ENCODE assay signal across 13 cellular contexts in genomic region chr21:34180826-34181359, GRCh38.
A peak's percentile ranks its signal among the peaks of the same experiment; 100 is the strongest.
DNase-seq lines count a peak whose midpoint lies in the region; ATAC-seq, FAIRE-seq and TF ChIP-seq lines count a peak whose summit lies in the region.
"Had no signal": no experiment of that assay in that cellular context is flagged by ENCODE, and none has a peak within 500 bp of the region (broad histone marks: within the 10 kb centered on the region; RNA-seq: fewer than 3 reads in every experiment).

No MANE protein-coding gene starts in this region.

- TF ChIP-seq POLR2A in Peyer's patch (IDR thresholded peaks at IDR 0.05), result no peak

- intact Hi-C loops in OCI-LY7 (cut with micrococcal nuclease; ENCODE audit: unreplicated experiment), result no loop called here

- peaks cover 42% of the 10 kb centered on the region for H3K27me3 ChIP-seq in GM23338 (ENCODE audit: insufficient read depth)
- H3K27me3 ChIP-seq in ectodermal cell (ENCODE audit: control insufficient read depth, insufficient read depth, low read length, poor library complexity, severe bottlenecking), result no peaks in the 10 kb centered on the region
- no peaks in the 10 kb centered on the region for H3K27me3 ChIP-seq in layer of hippocampus (ENCODE audit: control insufficient read depth, insufficient read depth, low read length)
- no peaks in the 10 kb centered on the region for H3K27me3 ChIP-seq in Peyer's patch

- peaks cover 34% of the 10 kb centered on the region for H3K4me1 Mint-ChIP-seq in GM23338
- H3K4me1 Mint-ChIP-seq: immature natural killer cell had no signal

- H3K4me3 Mint-ChIP-seq in GM23338, result peak overlapping the region; percentile 41; the same call in 2 of the 3 replicates
- H3K4me3 Mint-ChIP-seq: immature natural killer cell had no signal

- no peak for FAIRE-seq in RCC 7860 (lab: Jason Lieb, UNC)
- FAIRE-seq: colon had no signal

- ATAC-seq in GM23338, result peak; percentile 59
- ATAC-seq: activated naive CD4-positive, alpha-beta T cell treated with anti-CD3 and anti-CD28 coated beads, Interleukin-2, amount 50 U/mL, for 72 hours had no signal

- DNase-seq in GM23338 (ENCODE audit: low spot score) (peak; percentile 36), retinal pigment epithelial cell (ENCODE audit: low read depth) (no peak), OCI-LY7 (ENCODE audit: low spot score) (no peak), Peyer's patch (no peak), RWPE1 (ENCODE audit: low spot score) (no peak), RCC 7860 (ENCODE audit: low spot score) (no peak)
- DNase-seq: GDM1, HCEC 1CT, immature natural killer cell had no signal

- 0 out of 2 replicates have a peak, but pooled peaks cover 3% of the 10 kb centered on the region for H3F3A ChIP-seq in GM23338 (replicated peaks; ENCODE audit: low read depth)

- POLR2A ChIA-PET in OCI-LY7 (lab: Charles Lee) (interaction anchor here (0.6 kb wide), 1 partner anchor 713 kb away, joined by 4 read pairs; no protein-coding TSS in a partner anchor), RWPE1 (lab: Yijun Ruan, JAX; ENCODE audit: low non-redundant PET) (no interaction called here)

- BruUV-seq in OCI-LY7 (replicated peaks; lab: Mats Ljungman, UMichigan), result no TSS peak

- no peaks in the 10 kb centered on the region for H3K36me3 Mint-ChIP-seq in GM23338 (ENCODE audit: low read depth)

- no peaks in the 10 kb centered on the region for H3K9me3 Mint-ChIP-seq in GM23338
- H3K9me3 Mint-ChIP-seq: activated naive CD4-positive, alpha-beta T cell treated with anti-CD3 and anti-CD28 coated beads, Interleukin-2, amount 50 U/mL, for 72 hours had no signal

- H3K4me2 ChIP-seq in GM23338 (peak overlapping the region; percentile 58), OCI-LY7 (ENCODE audit: low read length) (no peak overlapping the region)

- 0 out of 2 replicates have a peak, but pooled peaks cover 3% of the 10 kb centered on the region for H3K9me2 ChIP-seq in GM23338 (ENCODE audit: insufficient read depth)
- no peaks in the 10 kb centered on the region for H3K9me2 ChIP-seq in OCI-LY7 (ENCODE audit: insufficient read depth, low read length)

- H3K27ac ChIP-seq in GM23338 (ENCODE audit: low read depth) (no peak overlapping the region), ectodermal cell (ENCODE audit: insufficient read depth, low read depth, low read length, poor library complexity, severe bottlenecking) (peak overlapping the region; percentile 91), layer of hippocampus (ENCODE audit: low read depth, low read length) (peak overlapping the region; percentile 23), OCI-LY7 (ENCODE audit: low read depth, low read length, poor library complexity, severe bottlenecking) (no peak overlapping the region), Peyer's patch (no peak overlapping the region), RWPE1 (no peak overlapping the region)

- peak overlapping the region; percentile 28; the same call in 1 of the 2 replicates for H3K4me3 ChIP-seq in GM23338
- H3K4me3 ChIP-seq in ectodermal cell (ENCODE audit: insufficient read depth, low read depth, low read length), result no peak overlapping the region
- peak overlapping the region; percentile 8 for H3K4me3 ChIP-seq in retinal pigment epithelial cell (ENCODE audit: low read length)
- H3K4me3 ChIP-seq in OCI-LY7 (ENCODE audit: low read depth, low read length, poor library complexity, severe bottlenecking), result no peak overlapping the region
- no peak overlapping the region for H3K4me3 ChIP-seq in Peyer's patch

- H4K20me1 ChIP-seq in GM23338 (replicated peaks; ENCODE audit: insufficient read depth) (no peaks in the 10 kb centered on the region), OCI-LY7 (ENCODE audit: insufficient read depth, low read length) (no peaks in the 10 kb centered on the region)

- H2AFZ ChIP-seq in GM23338 (no peak overlapping the region), OCI-LY7 (ENCODE audit: low read length) (no peak overlapping the region)

- no peaks in the 10 kb centered on the region for H3K9me3 ChIP-seq in ectodermal cell (ENCODE audit: control insufficient read depth, low read length)
- H3K9me3 ChIP-seq in OCI-LY7 (ENCODE audit: low read length), result no peaks in the 10 kb centered on the region
- no peaks in the 10 kb centered on the region for H3K9me3 ChIP-seq in Peyer's patch

- no peak for TF ChIP-seq CTCF in GM23338 (conservative IDR thresholded peaks at IDR 0.05; ENCODE audit: low read depth in 2 of 2)
- TF ChIP-seq CTCF in retinal pigment epithelial cell (conservative IDR thresholded peaks at IDR 0.05; ENCODE audit: low read depth, low read length), result no peak
- no peak for TF ChIP-seq CTCF in OCI-LY7 (conservative IDR thresholded peaks at IDR 0.05; ENCODE audit: low read length)
- no peak for TF ChIP-seq CTCF in Peyer's patch (IDR thresholded peaks at IDR 0.05)
- no peak for TF ChIP-seq CTCF in RWPE1 (conservative IDR thresholded peaks at IDR 0.05; ENCODE audit: low read depth)

- CTCF ChIA-PET in OCI-LY7 (lab: Charles Lee; ENCODE audit: unreplicated experiment) (no interaction called here), RWPE1 (lab: Yijun Ruan, JAX) (interaction anchor here (0.5 to 1.3 kb wide), 3 partner anchors 21 to 243 kb away, joined by 3 to 4 read pairs (median 3); no protein-coding TSS in a partner anchor)

- no peak overlapping the region for H3K27ac Mint-ChIP-seq in GM23338
- H3K27ac Mint-ChIP-seq: activated naive CD4-positive, alpha-beta T cell treated with anti-CD3 and anti-CD28 coated beads, Interleukin-2, amount 50 U/mL, for 72 hours; immature natural killer cell had no signal

- H3K36me3 ChIP-seq in GM23338 (ENCODE audit: insufficient read depth) (no peaks in the 10 kb centered on the region), ectodermal cell (ENCODE audit: control insufficient read depth, insufficient read depth, low read length) (no peaks in the 10 kb centered on the region), OCI-LY7 (ENCODE audit: insufficient read depth, low read length) (no peaks in the 10 kb centered on the region), Peyer's patch (no peaks in the 10 kb centered on the region)

- H3K27me3 Mint-ChIP-seq in GM23338 (ENCODE audit: insufficient read depth, low read depth, poor library complexity), result peaks cover 15% of the 10 kb centered on the region

- H3K4me1 ChIP-seq in GM23338 (ENCODE audit: insufficient read depth), result peaks cover 31% of the 10 kb centered on the region
- peaks cover 43% of the 10 kb centered on the region for H3K4me1 ChIP-seq in ectodermal cell (ENCODE audit: control insufficient read depth, insufficient read depth, low read length)
- no peaks in the 10 kb centered on the region for H3K4me1 ChIP-seq in OCI-LY7 (ENCODE audit: insufficient read depth, low read length, poor library complexity, severe bottlenecking)
- no peaks in the 10 kb centered on the region for H3K4me1 ChIP-seq in Peyer's patch

- 21 to 26% methylated on average over 10 of the region's 10 CpGs for WGBS in ectodermal cell, 2 experiments

- H3K79me2 ChIP-seq in GM23338 (replicated peaks; ENCODE audit: insufficient read depth) (no peaks in the 10 kb centered on the region), OCI-LY7 (ENCODE audit: insufficient read depth, low read depth, low read length) (no peaks in the 10 kb centered on the region)

TF ChIP-seq in GM23338, 12 proteins besides CTCF, POLR2A, EP300 and RAD21 (continues in another document):
- TF ChIP-seq ETS1 (IDR thresholded peaks at IDR 0.05), result no peak
- TF ChIP-seq ZNF331 (CRISPR knock-in tag; IDR thresholded peaks at IDR 0.05; ENCODE audit: low read depth), result no peak
- TF ChIP-seq NANOG (IDR thresholded peaks at IDR 0.05; ENCODE audit: borderline replicate concordance), result no peak
- no peak for TF ChIP-seq EZH2phosphoT487 (IDR thresholded peaks at IDR 0.05; ENCODE audit: unreplicated experiment)
- no peak for TF ChIP-seq POLR2AphosphoS5 (IDR thresholded peaks at IDR 0.05; ENCODE audit: low read depth)
- no peak for TF ChIP-seq REST (IDR thresholded peaks at IDR 0.05; ENCODE audit: unreplicated experiment)
- no peak for TF ChIP-seq JUNB (IDR thresholded peaks at IDR 0.05; ENCODE audit: unreplicated experiment)
- no peak for TF ChIP-seq STAT1 (IDR thresholded peaks at IDR 0.05; ENCODE audit: unreplicated experiment)
- no peak for TF ChIP-seq ZNF114 (CRISPR knock-in tag; IDR thresholded peaks at IDR 0.05)

Comparison
In these comparisons a context has a peak if more than half of its experiments do, and no peak if none do; other contexts are left out.
1. H3K27ac ChIP-seq: peak in ectodermal cell (single experiment) and layer of hippocampus (single experiment); none in GM23338 (single experiment), OCI-LY7 (single experiment), Peyer's patch (0 of 4) and RWPE1 (single experiment).
2. H3K4me3 ChIP-seq: peak in GM23338 (single experiment) and retinal pigment epithelial cell (single experiment); none in ectodermal cell (single experiment), OCI-LY7 (single experiment) and Peyer's patch (0 of 4).